16 cellular contexts compared by ENCODE assay signal in the genomic region with DNA sequence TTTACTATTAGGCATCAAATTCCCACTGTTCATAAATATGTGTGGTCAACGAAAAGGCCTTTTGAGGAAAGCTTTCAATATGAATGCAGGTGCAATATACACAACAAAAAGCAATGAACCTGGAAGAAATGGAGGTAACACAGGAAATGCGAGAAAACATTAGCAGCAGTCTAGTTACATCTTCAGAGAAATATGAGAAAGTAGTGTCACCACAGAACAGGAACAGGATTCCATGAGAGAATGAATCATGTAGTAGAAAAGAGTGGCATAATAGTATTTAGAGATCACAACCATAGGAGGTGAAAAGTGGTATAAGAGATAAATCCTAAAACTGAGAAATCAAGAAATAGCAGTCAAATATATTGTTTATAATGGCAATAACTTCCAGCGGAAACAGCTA.
DNase-seq lines count a peak whose midpoint lies in the region; ATAC-seq and TF ChIP-seq lines count a peak whose summit lies in the region.
"Had no signal": no experiment of that assay in that cellular context is flagged by ENCODE, and none has a peak within 500 bp of the region (broad histone marks: within the 10 kb centered on the region; RNA-seq: fewer than 3 reads in every experiment).

No MANE protein-coding gene starts in this region.

- H3K18ac ChIP-seq in IMR-90 (ENCODE audit: low read depth, low read length) (no peak overlapping the region), mesenchymal stem cell (ENCODE audit: low read depth in 1 of 2, low read length in 2 of 2) (no peak overlapping the region)

- no peak overlapping the region for H2BK12ac ChIP-seq in mesenchymal stem cell (ENCODE audit: low read length in 2 of 2)

- WGBS in IMR-90 (ENCODE audit: extremely low coverage in 2 of 2, insufficient read length in 1 of 2), 2 experiments: no CpG with 5 or more reads among the region's 3 CpGs
- WGBS in mesenchymal stem cell: 100% methylated on average over 2 of the region's 3 CpGs

- dilution Hi-C loops in IMR-90 (cut with HindIII; ENCODE audit: low sequenced_read_pairs, unreplicated experiment): no loop called here

- no peak overlapping the region for H2BK120ac ChIP-seq in IMR-90 (ENCODE audit: low read depth, low read length)
- no peak overlapping the region for H2BK120ac ChIP-seq in mesenchymal stem cell (ENCODE audit: low read depth, low read length)

- peaks cover 7% of the 10 kb centered on the region for H3K4me1 ChIP-seq in IMR-90 (ENCODE audit: control insufficient read depth, insufficient read depth, low read length)
- H3K4me1 ChIP-seq in mesenchymal stem cell (ENCODE audit: control insufficient read depth, insufficient read depth, low read depth, low read length): peaks cover 5% of the 10 kb centered on the region

- H3K9me3 Mint-ChIP-seq in WTC11: no peaks in the 10 kb centered on the region
- no peaks in the 10 kb centered on the region for H3K9me3 Mint-ChIP-seq in natural killer cell treated with Interleukin-12 subunit alpha and Interleukin-12 subunit beta and Interleukin-15 and Interleukin-18, amount 100 ng/mL, for 72 hours

- H3K4me2 ChIP-seq in IMR-90 (ENCODE audit: low read depth, low read length) (no peak overlapping the region; the same call in 1 of the 2 replicates), mesenchymal stem cell (ENCODE audit: low read length, poor library complexity, severe bottlenecking) (no peak overlapping the region)

- no TSS peak for BruUV-seq in IMR-90 (replicated peaks; lab: Mats Ljungman, UMichigan)

- H4K5ac ChIP-seq in IMR-90 (ENCODE audit: low read depth, low read length): no peak overlapping the region

- H2BK20ac ChIP-seq in IMR-90 (ENCODE audit: low read depth, low read length): no peak overlapping the region

- H3K4ac ChIP-seq in IMR-90 (ENCODE audit: low read depth, low read length) (no peak overlapping the region), mesenchymal stem cell (ENCODE audit: low read depth in 1 of 2, low read length in 2 of 2) (no peak overlapping the region)

- H4K91ac ChIP-seq in IMR-90 (ENCODE audit: insufficient read depth, low read depth, low read length) (no peak overlapping the region), mesenchymal stem cell (ENCODE audit: low read length) (no peak overlapping the region)

- no peak overlapping the region for H3K56ac ChIP-seq in IMR-90 (ENCODE audit: extremely low read depth, insufficient read depth, low read length)

- intact Hi-C loops in IMR-90 (cut with micrococcal nuclease) (no loop called here), Right ventricle myocardium superior (cut with DNase I) (no loop called here)

- TF ChIP-seq CTCF in IMR-90 (conservative IDR thresholded peaks at IDR 0.05; ENCODE audit: low read depth, low read length) (no peak), WTC11 (IDR thresholded peaks at IDR 0.05) (no peak)

- no peak for TF ChIP-seq RAD21 in IMR-90 (IDR thresholded peaks at IDR 0.05; ENCODE audit: low read length)

- POLR2A ChIA-PET in IMR-90 (lab: Charles Lee; ENCODE audit: unreplicated experiment): no interaction called here
- POLR2A ChIA-PET in WTC11 (lab: Charles Lee): no interaction called here

- H3K27me3 ChIP-seq in IMR-90 (ENCODE audit: control insufficient read depth, insufficient read depth, low read length) (no peaks in the 10 kb centered on the region), mesenchymal stem cell (ENCODE audit: control insufficient read depth in 1 of 2, insufficient read depth in 1 of 2, low read length in 2 of 2) (no peaks in the 10 kb centered on the region)

- H3K27ac Mint-ChIP-seq in WTC11: peak overlapping the region; percentile 50; the same call in 1 of the 2 replicates
- no peak overlapping the region for H3K27ac Mint-ChIP-seq in natural killer cell treated with Interleukin-12 subunit alpha and Interleukin-12 subunit beta and Interleukin-15 and Interleukin-18, amount 100 ng/mL, for 72 hours

- peaks cover 4% of the 10 kb centered on the region; the same call in 1 of the 2 replicates for H3K9me1 ChIP-seq in IMR-90 (ENCODE audit: insufficient read depth, low read length)

- H2AFZ ChIP-seq in IMR-90 (replicated peaks; ENCODE audit: low read length, poor library complexity) (no peak overlapping the region), mesenchymal stem cell (ENCODE audit: low read depth, low read length) (no peak overlapping the region)

- no peak for TF ChIP-seq POLR2A in IMR-90 (IDR thresholded peaks at IDR 0.05; ENCODE audit: low read depth, low read length)

- no peak overlapping the region for H2AK5ac ChIP-seq in IMR-90 (ENCODE audit: low read depth, low read length)
- no peak overlapping the region for H2AK5ac ChIP-seq in mesenchymal stem cell (ENCODE audit: low read length, severe bottlenecking)

- H3K14ac ChIP-seq in IMR-90 (replicated peaks; ENCODE audit: low read depth, low read length) (no peak overlapping the region), mesenchymal stem cell (ENCODE audit: low read length in 2 of 2) (no peak overlapping the region)

- H3K36me3 ChIP-seq in IMR-90 (ENCODE audit: control insufficient read depth, insufficient read depth, low read length) (no peaks in the 10 kb centered on the region; the same call in 1 of the 2 replicates), mesenchymal stem cell (ENCODE audit: control insufficient read depth in 1 of 2, insufficient read depth in 2 of 2, low read depth in 1 of 2, low read length in 2 of 2) (no peaks in the 10 kb centered on the region)

- H4K20me1 ChIP-seq in IMR-90 (ENCODE audit: insufficient read depth, low read length): no peaks in the 10 kb centered on the region

- peaks cover 15% of the 10 kb centered on the region for H3K4me1 Mint-ChIP-seq in WTC11
- H3K4me1 Mint-ChIP-seq in natural killer cell treated with Interleukin-12 subunit alpha and Interleukin-12 subunit beta and Interleukin-15 and Interleukin-18, amount 100 ng/mL, for 72 hours (ENCODE audit: low read depth in 2 of 2): peaks cover 0 to 8% of the 10 kb centered on the region in 2 donors

- H3K27me3 Mint-ChIP-seq in WTC11 (ENCODE audit: low read depth): no peaks in the 10 kb centered on the region
- H3K27me3 Mint-ChIP-seq in natural killer cell treated with Interleukin-12 subunit alpha and Interleukin-12 subunit beta and Interleukin-15 and Interleukin-18, amount 100 ng/mL, for 72 hours: peaks cover 0 to 2% of the 10 kb centered on the region in 2 donors

- DNase-seq in EL (peak; percentile 22), IMR-90 (peak; percentile 30), WTC11 (ENCODE audit: low spot score) (no peak), mesenchymal stem cell (no peak), DMS 273 treated with DMSO at 0.1 percent for 48 hours (lab: John Stamatoyannopoulos, UW) (no peak), Right ventricle myocardium superior (no peak)
- no peak for DNase-seq in natural killer cell treated with Interleukin-12 subunit alpha and Interleukin-12 subunit beta and Interleukin-15 and Interleukin-18, amount 100 ng/mL, for 72 hours (ENCODE audit: low spot score)
- DNase-seq: AML-193, KG1, NCI-H1105, NCI-H1694, NCI-H2107, NCI-H2227 treated with DMSO at 0.1 percent for 48 hours, NCI-H524 treated with DMSO at 0.1 percent for 48 hours, SIG-M5 had no signal

- no peak overlapping the region for H3K9ac ChIP-seq in IMR-90 (ENCODE audit: low read depth, low read length)
- H3K9ac ChIP-seq in mesenchymal stem cell (ENCODE audit: low read length): no peak overlapping the region

- H3K79me1 ChIP-seq in IMR-90 (ENCODE audit: low read depth in 1 of 2, low read length in 2 of 2) (peaks cover 0 to 38% of the 10 kb centered on the region in 2 experiments; a peak in 2 of 4 replicates), mesenchymal stem cell (replicated peaks; ENCODE audit: low read length, poor library complexity, severe bottlenecking) (peaks cover 10% of the 10 kb centered on the region)

- H3K9me3 ChIP-seq in IMR-90 (ENCODE audit: control insufficient read depth, insufficient read depth, low read length): no peaks in the 10 kb centered on the region
- H3K9me3 ChIP-seq in mesenchymal stem cell (ENCODE audit: control insufficient read depth, low read length): no peaks in the 10 kb centered on the region

- H3K27ac ChIP-seq in IMR-90 (ENCODE audit: insufficient read depth, low read length): no peak overlapping the region
- peak overlapping the region; percentile 49 for H3K27ac ChIP-seq in mesenchymal stem cell (ENCODE audit: low read length, poor library complexity, severe bottlenecking)

- H2BK15ac ChIP-seq in IMR-90 (ENCODE audit: low read depth, low read length) (no peak overlapping the region), mesenchymal stem cell (ENCODE audit: low read depth, poor library complexity, severe bottlenecking) (no peak overlapping the region)

- CTCF ChIA-PET in IMR-90 (lab: Yijun Ruan, JAX): no interaction called here
- CTCF ChIA-PET in WTC11 (lab: Charles Lee): no interaction called here

- H4K8ac ChIP-seq in IMR-90 (ENCODE audit: low read depth in 2 of 2, low read length in 2 of 2): no peak overlapping the region
- H4K8ac ChIP-seq in mesenchymal stem cell (ENCODE audit: low read length): no peak overlapping the region

- H2AK9ac ChIP-seq in IMR-90 (replicated peaks; ENCODE audit: low read depth, low read length, poor library complexity): no peak overlapping the region

- no peaks in the 10 kb centered on the region for H3K36me3 Mint-ChIP-seq in WTC11
- no peaks in the 10 kb centered on the region for H3K36me3 Mint-ChIP-seq in natural killer cell treated with Interleukin-12 subunit alpha and Interleukin-12 subunit beta and Interleukin-15 and Interleukin-18, amount 100 ng/mL, for 72 hours
- H3K36me3 Mint-ChIP-seq: CD14-positive monocyte had no signal

- no peak overlapping the region for H3K4me3 Mint-ChIP-seq in WTC11
- no peak overlapping the region for H3K4me3 Mint-ChIP-seq in natural killer cell treated with Interleukin-12 subunit alpha and Interleukin-12 subunit beta and Interleukin-15 and Interleukin-18, amount 100 ng/mL, for 72 hours
- H3K4me3 Mint-ChIP-seq: CD14-positive monocyte had no signal

- ATAC-seq in IMR-90 (ENCODE audit: low read depth): no peak; the same call in 1 of the 2 replicates
- ATAC-seq in WTC11: no peak
- ATAC-seq in natural killer cell treated with Interleukin-12 subunit alpha and Interleukin-12 subunit beta and Interleukin-15 and Interleukin-18, amount 100 ng/mL, for 72 hours: no peak
- ATAC-seq in Right ventricle myocardium superior (ENCODE audit: poor library complexity): no peak

- no peak overlapping the region for H3K4me3 ChIP-seq in IMR-90 (ENCODE audit: insufficient read depth, low read depth, low read length)
- no peak overlapping the region for H3K4me3 ChIP-seq in mesenchymal stem cell (ENCODE audit: insufficient read depth in 1 of 2, low read depth in 1 of 2, low read length in 2 of 2)

- H2BK5ac ChIP-seq in IMR-90 (ENCODE audit: low read depth, low read length, poor library complexity, severe bottlenecking): no peak overlapping the region
- H2BK5ac ChIP-seq in mesenchymal stem cell (ENCODE audit: low read depth, low read length, poor library complexity, severe bottlenecking): no peak overlapping the region

- H3K23ac ChIP-seq in IMR-90 (ENCODE audit: low read depth, low read length): no peak overlapping the region
- H3K23ac ChIP-seq in mesenchymal stem cell (ENCODE audit: low read length in 2 of 2): no peak overlapping the region

- in situ Hi-C loops in IMR-90 (cut with MboI; ENCODE audit: low sequenced_read_pairs): no loop called here

TF ChIP-seq in IMR-90, 13 proteins besides CTCF, POLR2A, EP300 and RAD21 (continues in another document):
- no peak for TF ChIP-seq MXI1 (IDR thresholded peaks at IDR 0.05; ENCODE audit: borderline replicate concordance, low read depth, low read length)

TF ChIP-seq in WTC11, 78 proteins besides CTCF, POLR2A, EP300 and RAD21 (continues in another document):
- no peak for TF ChIP-seq GTF2I (CRISPR knock-in tag; conservative IDR thresholded peaks at IDR 0.05)

Comparison
In these comparisons a context has a peak if more than half of its experiments do, and no peak if none do; other contexts are left out.
1. DNase-seq: peak in EL (single experiment) and IMR-90 (single experiment); none in WTC11 (single experiment), mesenchymal stem cell (single experiment), DMS 273 treated with DMSO at 0.1 percent for 48 hours (single experiment), natural killer cell treated with Interleukin-12 subunit alpha and Interleukin-12 subunit beta and Interleukin-15 and Interleukin-18, amount 100 ng/mL, for 72 hours (single experiment) and Right ventricle myocardium superior (single experiment).